1 cellular context compared by ENCODE assay signal in the genomic region with DNA sequence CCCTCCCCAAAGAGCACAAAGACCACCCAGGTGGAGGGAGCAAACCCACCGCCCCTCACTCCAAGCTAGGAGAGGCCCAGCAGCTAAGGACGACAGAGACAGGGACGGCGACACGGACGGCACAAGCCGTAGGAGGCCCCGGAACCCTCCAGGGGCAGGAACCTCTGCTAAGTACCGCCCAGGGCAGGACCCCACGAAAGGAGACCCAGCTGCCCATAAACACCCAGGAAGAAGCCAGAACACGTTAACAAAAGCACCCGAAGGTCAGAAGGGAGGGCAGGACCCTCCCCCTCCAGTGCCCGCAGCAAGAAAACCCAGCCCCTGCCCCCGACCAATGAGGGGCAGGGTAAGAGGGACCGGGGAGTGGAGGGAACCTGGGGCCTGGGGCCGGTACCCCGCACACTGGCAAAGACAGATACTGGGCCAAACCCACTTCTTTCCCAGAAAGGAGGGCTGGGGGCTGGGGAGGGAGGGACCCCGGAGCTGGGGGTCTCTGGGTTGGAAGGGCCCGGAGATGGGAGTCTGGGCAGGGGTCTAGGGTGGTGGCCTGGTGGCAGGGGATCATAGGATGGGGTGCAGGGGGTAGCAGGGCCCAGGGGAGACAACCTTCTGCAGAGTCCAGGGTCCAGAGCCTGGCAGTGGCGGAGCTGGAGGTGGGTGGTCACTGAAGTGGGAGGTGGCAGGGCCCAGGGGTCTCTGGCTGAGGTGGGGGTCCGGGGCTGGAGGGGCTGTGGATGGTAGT.
TF ChIP-seq lines count a peak whose summit lies in the region.

No MANE protein-coding gene starts in this region.

TF ChIP-seq in K562, 482 proteins besides CTCF, POLR2A, EP300 and RAD21:
- TF ChIP-seq ZKSCAN1 (IDR thresholded peaks at IDR 0.05; ENCODE audit: low read depth, low read length): no peak
- TF ChIP-seq RBFOX2 (IDR thresholded peaks at IDR 0.05; ENCODE audit: low read depth, low read length): 0 out of 2 replicates have a peak, but pooled peaks have one; percentile 29
TF ChIP-seq in K562: peak in this region for 1.
